In genomic region chr18:51029694-51030536, GRCh38 we compare ENCODE assay signal across 8 cellular contexts. TPM values are rescaled to one million over a fixed set of nuclear protein-coding genes. Genes with fewer than 3 reads are reported as not detected.
A peak's percentile ranks its signal among the peaks of the same experiment; 100 is the strongest.
DNase-seq lines count a peak whose midpoint lies in the region; ATAC-seq and TF ChIP-seq lines count a peak whose summit lies in the region.

SMAD4 (plus strand) TSS chr18:51030213; CDS start chr18:51047047, 16,834 bp downstream.

- intact Hi-C loops in left ventricle myocardium inferior (cut with micrococcal nuclease) (loop anchor here (10.0 kb wide), 1 partner anchor 55 kb away; no protein-coding TSS in a partner anchor), prostate gland (cut with DNase I) (loop anchor here (2.0 to 10.0 kb wide), 3 partner anchors 61 to 205 kb away; partner anchors contain the start of genes ELAC1, MEX3C and MRO)

- H3K4me3 ChIP-seq in left ventricle myocardium inferior (peak within 1 kb of the TSS; percentile 84), prostate gland (peak within 1 kb of the TSS; percentile 61 to 91)

- ATAC-seq in GM18498 (IDR thresholded peaks at IDR 0.05; ENCODE audit: unreplicated experiment) (peak; percentile 84), HG02938 (IDR thresholded peaks at IDR 0.05; ENCODE audit: unreplicated experiment) (peak; percentile 77)

- H3K36me3 ChIP-seq in left ventricle myocardium inferior: peaks cover 12% of the 10 kb centered on the region
- no peaks in the 10 kb centered on the region for H3K36me3 ChIP-seq in prostate gland

- no peak for TF ChIP-seq CTCF in left ventricle myocardium inferior (IDR thresholded peaks at IDR 0.05; ENCODE audit: borderline replicate concordance)
- peak in 2 of 4 experiments; percentile 14 to 18 for TF ChIP-seq CTCF in prostate gland (IDR thresholded peaks at IDR 0.05)

- H3K9me3 ChIP-seq in left ventricle myocardium inferior (replicated peaks): no peaks in the 10 kb centered on the region
- no peaks in the 10 kb centered on the region for H3K9me3 ChIP-seq in prostate gland

- H3K4me1 ChIP-seq in left ventricle myocardium inferior (peaks cover 83% of the 10 kb centered on the region), prostate gland (replicated peaks) (peaks cover 9% of the 10 kb centered on the region)

- H3K27me3 ChIP-seq in left ventricle myocardium inferior (ENCODE audit: low read depth) (no peaks in the 10 kb centered on the region), prostate gland (replicated peaks; ENCODE audit: insufficient read depth) (no peaks in the 10 kb centered on the region)

- under 1% methylated on average over 76 of the region's 79 CpGs for WGBS in prostate gland

- H3K27ac ChIP-seq in angular gyrus (ENCODE audit: low read depth, low read length) (peak within 1 kb of the TSS; percentile 84), left ventricle myocardium inferior (replicated peaks) (peak within 1 kb of the TSS; percentile 99), prostate gland (peak within 1 kb of the TSS; percentile 99 to 100)

- DNase-seq in NCI-H1694 treated with DMSO at 0.1 percent for 48 hours (lab: John Stamatoyannopoulos, UW): peak; percentile 82
- DNase-seq in T-helper 2 cell: peak; percentile 96 to 99 (median 98)
- DNase-seq in left ventricle myocardium inferior: peak; percentile 96
- DNase-seq in prostate gland (ENCODE audit: low spot score): peak; percentile 94
- DNase-seq in ureter (ENCODE audit: low spot score): peak; percentile 99

- peak; percentile 90 for TF ChIP-seq POLR2A in prostate gland (IDR thresholded peaks at IDR 0.05)

RNA-seq across cellular contexts. Expression of gene SMAD4, which starts in this region (rescaled TPM):
- total RNA-seq in left ventricle myocardium inferior (82.9 TPM), prostate gland (100 to 1,000 TPM; 214 to 225 TPM), ureter (118 TPM)

Comparison
In these comparisons a context has a peak if more than half of its experiments do, and no peak if none do; other contexts are left out.
1. Peak in every context shown above with its lines: DNase-seq, ATAC-seq, H3K4me3 ChIP-seq and H3K27ac ChIP-seq.